In the genomic region with DNA sequence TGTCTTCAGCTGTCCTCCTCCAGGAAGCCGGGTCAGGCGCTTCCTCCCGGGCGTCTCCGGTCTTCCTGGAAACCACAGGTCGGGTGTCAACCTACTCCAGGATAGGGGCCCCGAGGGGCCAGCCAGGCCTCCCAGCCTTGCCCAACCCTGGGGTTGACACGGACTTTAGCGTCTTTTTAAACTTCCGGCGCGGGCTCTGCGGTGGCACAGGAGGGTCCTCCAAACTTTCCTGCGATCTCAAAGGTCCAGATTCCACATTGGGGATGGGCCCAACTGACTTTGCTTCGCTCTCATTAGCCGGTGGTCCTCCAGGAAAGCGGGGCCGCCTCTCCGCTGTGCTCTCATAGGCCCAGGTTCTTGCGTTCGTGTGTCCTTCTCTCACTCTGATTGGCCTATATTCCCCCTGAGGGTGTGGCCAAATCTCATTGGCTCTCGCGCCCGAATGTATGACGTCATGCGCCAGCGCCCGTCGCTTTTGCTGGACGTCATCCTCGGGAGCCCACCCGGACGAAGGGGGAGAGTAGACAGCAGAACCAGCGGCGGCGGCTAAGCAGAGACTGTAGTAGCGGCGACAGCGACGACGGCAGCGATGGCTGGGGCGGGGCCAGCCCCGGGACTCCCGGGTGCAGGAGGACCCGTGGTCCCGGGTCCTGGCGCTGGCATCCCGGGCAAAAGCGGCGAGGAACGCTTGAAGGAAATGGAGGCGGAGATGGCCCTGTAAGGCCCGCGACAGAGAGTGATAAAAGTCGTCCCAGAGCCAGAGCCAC, we compare ENCODE assay signal across 1 cellular context.
A peak's percentile ranks its signal among the peaks of the same experiment; 100 is the strongest.
TF ChIP-seq lines count a peak whose summit lies in the region.

A gene with protein sequence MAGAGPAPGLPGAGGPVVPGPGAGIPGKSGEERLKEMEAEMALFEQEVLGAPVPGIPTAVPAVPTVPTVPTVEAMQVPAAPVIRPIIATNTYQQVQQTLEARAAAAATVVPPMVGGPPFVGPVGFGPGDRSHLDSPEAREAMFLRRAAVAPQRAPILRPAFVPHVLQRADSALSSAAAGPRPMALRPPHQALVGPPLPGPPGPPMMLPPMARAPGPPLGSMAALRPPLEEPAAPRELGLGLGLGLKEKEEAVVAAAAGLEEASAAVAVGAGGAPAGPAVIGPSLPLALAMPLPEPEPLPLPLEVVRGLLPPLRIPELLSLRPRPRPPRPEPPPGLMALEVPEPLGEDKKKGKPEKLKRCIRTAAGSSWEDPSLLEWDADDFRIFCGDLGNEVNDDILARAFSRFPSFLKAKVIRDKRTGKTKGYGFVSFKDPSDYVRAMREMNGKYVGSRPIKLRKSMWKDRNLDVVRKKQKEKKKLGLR (plus strand): TSS at position 472 of the 767 bp plus-strand sequence. CDS start 118 bp downstream, at position 590.

TF ChIP-seq in H1, 55 proteins besides CTCF, POLR2A, EP300 and RAD21:
- TF ChIP-seq ASH2L (IDR thresholded peaks at IDR 0.05; ENCODE audit: low read length) (peak; percentile 78), SP2 (IDR thresholded peaks at IDR 0.05; ENCODE audit: low read length) (peak; percentile 44; the same call in 1 of the 2 replicates), BRCA1 (IDR thresholded peaks at IDR 0.05; ENCODE audit: low read depth, low read length) (peak; percentile 78), SRF (IDR thresholded peaks at IDR 0.05; ENCODE audit: low read depth, low read length) (peak; percentile 95), CREB1 (IDR thresholded peaks at IDR 0.05) (peak; percentile 100), CHD2 (IDR thresholded peaks at IDR 0.05; ENCODE audit: low read length) (peak; percentile 87), SP1 (IDR thresholded peaks at IDR 0.05; ENCODE audit: low read depth, low read length) (peak; percentile 98), HDAC6 (IDR thresholded peaks at IDR 0.05; ENCODE audit: low read depth, low read length) (no peak), RNF2 (IDR thresholded peaks at IDR 0.05; ENCODE audit: borderline replicate concordance, low read depth, low read length, missing control alignments, poor library complexity, severe bottlenecking) (no peak), GABPA (IDR thresholded peaks at IDR 0.05; ENCODE audit: borderline replicate concordance, insufficient read depth, low read length) (no peak), TCF12 (IDR thresholded peaks at IDR 0.05; ENCODE audit: low read depth, low read length) (no peak), TBP (IDR thresholded peaks at IDR 0.05; ENCODE audit: low read depth, low read length) (peak; percentile 83), POLR2AphosphoS5 (IDR thresholded peaks at IDR 0.05; ENCODE audit: low read depth, low read length) (no peak), KDM4A (IDR thresholded peaks at IDR 0.05; ENCODE audit: low read depth, low read length, severe bottlenecking) (peak; percentile 100), RFX5 (IDR thresholded peaks at IDR 0.05; ENCODE audit: borderline replicate concordance, low read depth, low read length) (peak; percentile 72), SAP30 (IDR thresholded peaks at IDR 0.05; ENCODE audit: insufficient read depth, insufficient replicate concordance, low read length) (peak; percentile 20), SUZ12 (IDR thresholded peaks at IDR 0.05; ENCODE audit: low read length) (no peak), RXRA (IDR thresholded peaks at IDR 0.05; ENCODE audit: insufficient read depth, low read depth, low read length) (no peak), SIX5 (IDR thresholded peaks at IDR 0.05; ENCODE audit: low read depth, low read length) (peak; percentile 7; the same call in 1 of the 2 replicates), HDAC2 (IDR thresholded peaks at IDR 0.05; ENCODE audit: borderline replicate concordance in 1 of 2, low read depth in 2 of 2, low read length in 2 of 2) (peak in 1 of 2 experiments; percentile 64; a peak in 2 of 4 replicates), RBBP5 (IDR thresholded peaks at IDR 0.05; ENCODE audit: borderline replicate concordance, low read depth, low read length) (peak; percentile 58; the same call in 1 of the 2 replicates), EGR1 (IDR thresholded peaks at IDR 0.05; ENCODE audit: borderline replicate concordance, low read depth, low read length) (no peak), SIN3A (conservative IDR thresholded peaks at IDR 0.05 in 1 of 2, IDR thresholded peaks at IDR 0.05 in 1 of 2; ENCODE audit: low read depth in 1 of 2, low read length in 2 of 2) (peak; percentile 22 to 94; a peak in 2 of 4 replicates), POU5F1 (IDR thresholded peaks at IDR 0.05; ENCODE audit: low read depth, low read length) (no peak), BACH1 (IDR thresholded peaks at IDR 0.05; ENCODE audit: low read length) (no peak), KDM5A (IDR thresholded peaks at IDR 0.05; ENCODE audit: low read length) (peak; percentile 99), TAF7 (optimal IDR thresholded peaks at IDR 0.05; ENCODE audit: borderline replicate concordance, low read depth, low read length) (peak; percentile 51), PHF8 (conservative IDR thresholded peaks at IDR 0.05; ENCODE audit: low read depth, low read length) (peak; percentile 84), JUN (IDR thresholded peaks at IDR 0.05; ENCODE audit: low read depth, low read length) (peak; percentile 73), CEBPB (IDR thresholded peaks at IDR 0.05; ENCODE audit: low read depth, low read length) (0 out of 2 replicates have a peak, but pooled peaks have one; percentile 7), FOSL1 (IDR thresholded peaks at IDR 0.05; ENCODE audit: insufficient read depth, low read depth, low read length) (no peak), JUND (IDR thresholded peaks at IDR 0.05; ENCODE audit: low read length) (peak; percentile 100), TAF1 (IDR thresholded peaks at IDR 0.05; ENCODE audit: low read depth, low read length) (peak; percentile 80; the same call in 1 of the 2 replicates), NANOG (IDR thresholded peaks at IDR 0.05; ENCODE audit: insufficient read depth, low read depth, low read length, poor library complexity, severe bottlenecking) (no peak)
- TF ChIP-seq, protein P1, sequence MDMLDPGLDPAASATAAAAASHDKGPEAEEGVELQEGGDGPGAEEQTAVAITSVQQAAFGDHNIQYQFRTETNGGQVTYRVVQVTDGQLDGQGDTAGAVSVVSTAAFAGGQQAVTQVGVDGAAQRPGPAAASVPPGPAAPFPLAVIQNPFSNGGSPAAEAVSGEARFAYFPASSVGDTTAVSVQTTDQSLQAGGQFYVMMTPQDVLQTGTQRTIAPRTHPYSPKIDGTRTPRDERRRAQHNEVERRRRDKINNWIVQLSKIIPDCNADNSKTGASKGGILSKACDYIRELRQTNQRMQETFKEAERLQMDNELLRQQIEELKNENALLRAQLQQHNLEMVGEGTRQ (IDR thresholded peaks at IDR 0.05; ENCODE audit: low read length), result peak; percentile 4; the same call in 1 of the 2 replicates
- TF ChIP-seq, protein P2, sequence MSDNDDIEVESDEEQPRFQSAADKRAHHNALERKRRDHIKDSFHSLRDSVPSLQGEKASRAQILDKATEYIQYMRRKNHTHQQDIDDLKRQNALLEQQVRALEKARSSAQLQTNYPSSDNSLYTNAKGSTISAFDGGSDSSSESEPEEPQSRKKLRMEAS (IDR thresholded peaks at IDR 0.05), result 0 out of 2 replicates have a peak, but pooled peaks have one; percentile 13
- TF ChIP-seq, protein P3, sequence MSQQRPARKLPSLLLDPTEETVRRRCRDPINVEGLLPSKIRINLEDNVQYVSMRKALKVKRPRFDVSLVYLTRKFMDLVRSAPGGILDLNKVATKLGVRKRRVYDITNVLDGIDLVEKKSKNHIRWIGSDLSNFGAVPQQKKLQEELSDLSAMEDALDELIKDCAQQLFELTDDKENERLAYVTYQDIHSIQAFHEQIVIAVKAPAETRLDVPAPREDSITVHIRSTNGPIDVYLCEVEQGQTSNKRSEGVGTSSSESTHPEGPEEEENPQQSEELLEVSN (IDR thresholded peaks at IDR 0.05), result peak; percentile 41; the same call in 1 of the 2 replicates
- TF ChIP-seq, protein P4, sequence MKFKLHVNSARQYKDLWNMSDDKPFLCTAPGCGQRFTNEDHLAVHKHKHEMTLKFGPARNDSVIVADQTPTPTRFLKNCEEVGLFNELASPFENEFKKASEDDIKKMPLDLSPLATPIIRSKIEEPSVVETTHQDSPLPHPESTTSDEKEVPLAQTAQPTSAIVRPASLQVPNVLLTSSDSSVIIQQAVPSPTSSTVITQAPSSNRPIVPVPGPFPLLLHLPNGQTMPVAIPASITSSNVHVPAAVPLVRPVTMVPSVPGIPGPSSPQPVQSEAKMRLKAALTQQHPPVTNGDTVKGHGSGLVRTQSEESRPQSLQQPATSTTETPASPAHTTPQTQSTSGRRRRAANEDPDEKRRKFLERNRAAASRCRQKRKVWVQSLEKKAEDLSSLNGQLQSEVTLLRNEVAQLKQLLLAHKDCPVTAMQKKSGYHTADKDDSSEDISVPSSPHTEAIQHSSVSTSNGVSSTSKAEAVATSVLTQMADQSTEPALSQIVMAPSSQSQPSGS (IDR thresholded peaks at IDR 0.05; ENCODE audit: low read length), result peak; percentile 92
- TF ChIP-seq, protein P5, sequence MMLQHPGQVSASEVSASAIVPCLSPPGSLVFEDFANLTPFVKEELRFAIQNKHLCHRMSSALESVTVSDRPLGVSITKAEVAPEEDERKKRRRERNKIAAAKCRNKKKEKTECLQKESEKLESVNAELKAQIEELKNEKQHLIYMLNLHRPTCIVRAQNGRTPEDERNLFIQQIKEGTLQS (IDR thresholded peaks at IDR 0.05; ENCODE audit: insufficient read depth, low read depth, low read length), result peak; percentile 99
